8 cellular contexts compared by ENCODE assay signal in the genomic region with DNA sequence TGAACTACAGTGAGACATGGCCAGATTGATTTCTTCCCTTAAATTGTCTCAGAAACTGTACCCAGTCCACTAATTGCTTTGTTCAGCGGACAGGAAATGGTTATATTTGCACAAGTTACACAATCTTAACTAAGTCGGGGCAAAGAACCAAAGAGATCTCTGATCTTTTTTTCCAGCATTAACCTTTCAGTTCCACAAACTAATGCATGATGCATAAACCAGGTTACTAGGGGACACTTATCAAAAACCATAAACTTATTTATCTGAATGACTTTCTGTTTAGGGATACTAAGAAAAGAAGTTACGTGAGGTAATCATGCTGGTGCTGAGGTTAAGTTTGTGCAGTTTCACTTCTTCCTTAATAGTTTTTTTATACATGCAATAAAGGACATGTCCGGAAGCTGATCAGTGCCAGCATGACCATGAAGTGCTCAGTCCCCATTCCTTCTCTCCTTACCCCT. TPM values are rescaled to one million over a fixed set of nuclear protein-coding genes. Genes with fewer than 3 reads are reported as not detected.
DNase-seq lines count a peak whose midpoint lies in the region; ATAC-seq lines count a peak whose summit lies in the region.

No MANE protein-coding gene starts in this region.

- peak; percentile 79 for ATAC-seq in GM18861 (IDR thresholded peaks at IDR 0.05; ENCODE audit: unreplicated experiment)
- ATAC-seq in HG02852 (IDR thresholded peaks at IDR 0.05; ENCODE audit: unreplicated experiment), result peak; percentile 85
- ATAC-seq in left ventricle myocardium superior, result peak; percentile 53

- intact Hi-C loops in left ventricle myocardium superior (cut with micrococcal nuclease), result no loop called here

- H3K4me3 ChIP-seq in urinary bladder (ENCODE audit: low read depth, low read length), result no peak overlapping the region

- DNase-seq in OCI-M1 (lab: John Stamatoyannopoulos, UW), result peak; percentile 40
- no peak for DNase-seq in left ventricle myocardium superior
- no peak for DNase-seq in NCI-H2029 treated with DMSO at 0.1 percent for 48 hours (lab: John Stamatoyannopoulos, UW)
- no peak for DNase-seq in retina
- no peak for DNase-seq in stimulated activated CD8-positive, alpha-beta memory T cell treated with anti-CD3 and anti-CD28 coated beads, Interleukin-4, amount 100 ng/mL, for 48 hours

- H3K4me1 ChIP-seq in urinary bladder (ENCODE audit: insufficient read depth), result peaks cover 6% of the 10 kb centered on the region

- WGBS in urinary bladder, result 23% methylated on average over 4 of the region's 4 CpGs

- H3K27ac ChIP-seq in urinary bladder (ENCODE audit: low read depth), result peak overlapping the region; percentile 69

- no peaks in the 10 kb centered on the region for H3K36me3 ChIP-seq in urinary bladder (ENCODE audit: insufficient read depth)

RNA-seq across cellular contexts. Expression of gene FNDC3B, which starts 22.4 kb away (rescaled TPM):
- total RNA-seq in left ventricle myocardium superior, result 64.4 TPM
- 228 TPM for total RNA-seq in urinary bladder
- 22.0 TPM for polyA plus RNA-seq in urinary bladder
